In genomic region chr10:72904806-72905205, GRCh38 we compare ENCODE assay signal across 24 cellular contexts. TPM values are rescaled to one million over a fixed set of nuclear protein-coding genes. Genes with fewer than 3 reads are reported as not detected.
"Had no signal": no experiment of that assay in that cellular context is flagged by ENCODE, and none has a peak within 500 bp of the region (broad histone marks: within the 10 kb centered on the region; RNA-seq: fewer than 3 reads in every experiment).

No MANE protein-coding gene starts in this region.

- H3K27me3 Mint-ChIP-seq: activated CD4-positive, alpha-beta T cell treated with anti-CD3 and anti-CD28 coated beads, Interleukin-2, amount 10 ng/mL, durations not matched to agents 7 days and 5 days; stimulated activated memory B cell treated with anti-CD40 and anti-IgM and Interleukin-4, amounts not matched to agents 10 μg/mL and 1 μg/mL and 100 μg/mL, for 72 hours had no signal

- H3K36me3 ChIP-seq: adrenal gland, colonic mucosa, heart left ventricle, spleen, transverse colon had no signal

- H3K27ac Mint-ChIP-seq: activated CD4-positive, alpha-beta T cell treated with anti-CD3 and anti-CD28 coated beads, Interleukin-2, amount 10 ng/mL, durations not matched to agents 7 days and 5 days; activated T-helper 2 cell treated with anti-CD3 and anti-CD28 coated beads, Interferon-gamma antibody, Interleukin-2, Interleukin-4, amounts not matched to agents 10 μg/mL and 5 μg/mL and 100 μg/mL, durations not matched to agents 14 hours and 24 hours and 36 hours; natural killer cell; stimulated activated memory B cell treated with anti-CD40 and anti-IgM and Interleukin-4, amounts not matched to agents 10 μg/mL and 1 μg/mL and 100 μg/mL, for 72 hours had no signal

- H3K9me3 Mint-ChIP-seq: activated CD4-positive, alpha-beta T cell treated with anti-CD3 and anti-CD28 coated beads, Interleukin-2, amount 10 ng/mL, durations not matched to agents 7 days and 5 days; activated T-helper 2 cell treated with anti-CD3 and anti-CD28 coated beads, Interferon-gamma antibody, Interleukin-2, Interleukin-4, amounts not matched to agents 10 μg/mL and 5 μg/mL and 100 μg/mL, durations not matched to agents 14 hours and 24 hours and 36 hours; natural killer cell; stimulated activated memory B cell treated with anti-CD40 and anti-IgM and Interleukin-4, amounts not matched to agents 10 μg/mL and 1 μg/mL and 100 μg/mL, for 72 hours had no signal

- H3K4me3 Mint-ChIP-seq: activated CD4-positive, alpha-beta T cell treated with anti-CD3 and anti-CD28 coated beads, Interleukin-2, amount 10 ng/mL, durations not matched to agents 7 days and 5 days; natural killer cell; stimulated activated memory B cell treated with anti-CD40 and anti-IgM and Interleukin-4, amounts not matched to agents 10 μg/mL and 1 μg/mL and 100 μg/mL, for 72 hours had no signal

- H3K4me1 ChIP-seq: adrenal gland, colonic mucosa, heart left ventricle, psoas muscle, spleen had no signal

- H3K9me3 ChIP-seq: adrenal gland, colonic mucosa, heart left ventricle, psoas muscle, spleen, transverse colon had no signal

- H3K36me3 Mint-ChIP-seq: natural killer cell; stimulated activated memory B cell treated with anti-CD40 and anti-IgM and Interleukin-4, amounts not matched to agents 10 μg/mL and 1 μg/mL and 100 μg/mL, for 72 hours had no signal

- ATAC-seq: heart left ventricle; left lobe of liver; natural killer cell; psoas muscle; sciatic nerve; stimulated activated memory B cell treated with anti-CD40 and anti-IgM and Interleukin-4, amounts not matched to agents 10 μg/mL and 1 μg/mL and 100 μg/mL, for 72 hours had no signal

- DNase-seq: activated CD4-positive, alpha-beta T cell treated with anti-CD3 and anti-CD28 coated beads, Interleukin-2, amount 10 ng/mL, durations not matched to agents 7 days and 5 days; activated CD4-positive, CD25-positive, alpha-beta regulatory T cell; activated naive CD4-positive, alpha-beta T cell treated with anti-CD3 and anti-CD28 coated beads, Interleukin-2, amount 50 U/mL, for 16 hours; activated T-cell treated with anti-CD3 and anti-CD28 coated beads for 4 hours; adrenal gland; caudate nucleus; colonic mucosa; effector CD8-positive, alpha-beta T cell; foreskin melanocyte; heart left ventricle; islet precursor cell; natural killer cell; occipital lobe; psoas muscle; spleen; stimulated activated CD4-positive, alpha-beta T cell treated with anti-CD3 and anti-CD28 coated beads, Interleukin-1b, Interleukin-23, amount 100 ng/mL, for 48 hours; substantia nigra; transverse colon had no signal

- H3K4me3 ChIP-seq: adrenal gland, colonic mucosa, heart left ventricle, psoas muscle, spleen, transverse colon had no signal

- H3K4me1 Mint-ChIP-seq: activated CD4-positive, alpha-beta T cell treated with anti-CD3 and anti-CD28 coated beads, Interleukin-2, amount 10 ng/mL, durations not matched to agents 7 days and 5 days; stimulated activated memory B cell treated with anti-CD40 and anti-IgM and Interleukin-4, amounts not matched to agents 10 μg/mL and 1 μg/mL and 100 μg/mL, for 72 hours had no signal

- H3K27me3 ChIP-seq: adrenal gland, colonic mucosa, heart left ventricle, spleen, transverse colon had no signal

RNA-seq across cellular contexts. Expression of gene OIT3, which starts 11.3 kb away (rescaled TPM):
- total RNA-seq: activated CD4-positive, alpha-beta T cell treated with anti-CD3 and anti-CD28 coated beads, Interleukin-2, amount 10 ng/mL, durations not matched to agents 7 days and 5 days; activated CD8-positive, alpha-beta memory T cell treated with anti-CD3 and anti-CD28 coated beads for 36 hours; activated T-helper 2 cell treated with anti-CD3 and anti-CD28 coated beads, Interferon-gamma antibody, Interleukin-2, Interleukin-4, amounts not matched to agents 10 μg/mL and 5 μg/mL and 100 μg/mL, durations not matched to agents 14 hours and 24 hours and 36 hours; natural killer cell; psoas muscle; sciatic nerve had no signal

RNA-seq across cellular contexts. Expression of gene PLA2G12B, which starts 49.8 kb away (rescaled TPM):
- total RNA-seq: activated CD4-positive, alpha-beta T cell treated with anti-CD3 and anti-CD28 coated beads, Interleukin-2, amount 10 ng/mL, durations not matched to agents 7 days and 5 days; activated CD8-positive, alpha-beta memory T cell treated with anti-CD3 and anti-CD28 coated beads for 36 hours; activated T-helper 2 cell treated with anti-CD3 and anti-CD28 coated beads, Interferon-gamma antibody, Interleukin-2, Interleukin-4, amounts not matched to agents 10 μg/mL and 5 μg/mL and 100 μg/mL, durations not matched to agents 14 hours and 24 hours and 36 hours; adrenal gland; mucosa of gallbladder; natural killer cell; occipital lobe; sciatic nerve; spleen had no signal
